Comparison of ENCODE assay signal across 7 cellular contexts in the genomic region with DNA sequence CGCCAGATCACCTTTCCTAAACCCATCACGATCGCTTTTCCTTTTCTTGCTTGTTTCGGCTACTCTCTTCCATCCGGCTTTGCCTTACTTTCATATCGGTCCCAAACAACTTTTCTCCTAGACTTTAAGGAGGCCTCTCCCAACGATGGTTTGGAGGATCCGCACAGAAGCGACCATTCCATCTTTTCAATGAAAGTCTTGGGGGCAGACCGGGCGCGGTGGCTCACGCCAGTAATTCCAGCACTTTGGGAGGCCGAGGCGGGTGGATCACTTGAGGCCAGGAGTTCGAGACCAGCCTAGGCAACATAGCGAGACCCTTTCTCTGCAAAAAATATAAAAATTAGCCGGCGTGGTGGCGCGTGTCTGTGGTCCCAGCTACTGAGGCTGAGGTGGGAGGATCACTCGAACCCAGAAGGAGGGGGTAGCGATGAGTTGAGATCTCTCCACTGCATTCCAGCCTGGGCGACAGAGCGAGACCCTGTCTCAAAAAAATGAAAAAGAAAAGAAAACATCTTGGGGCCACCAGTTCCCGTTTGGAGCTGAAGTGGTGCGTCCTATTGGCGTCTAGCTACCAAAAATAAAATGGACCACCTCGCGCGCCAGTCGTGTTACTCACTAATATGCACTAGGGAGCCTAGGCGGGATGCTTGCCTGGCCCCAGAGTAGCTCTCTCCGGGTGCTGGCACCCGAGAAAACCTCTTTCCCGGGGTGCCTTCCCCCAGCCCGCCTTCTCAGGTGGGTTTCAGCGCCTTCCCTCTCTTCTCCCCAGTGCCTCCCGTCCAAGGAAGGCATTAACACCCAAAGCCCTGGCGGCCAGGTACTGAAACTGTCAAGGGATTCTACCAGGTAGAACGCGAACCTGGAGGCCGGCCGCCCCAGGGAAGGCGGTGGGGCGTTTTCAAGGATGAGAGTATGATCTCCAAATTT. TPM values are rescaled to one million over a fixed set of nuclear protein-coding genes. Genes with fewer than 3 reads are reported as not detected.
A peak's percentile ranks its signal among the peaks of the same experiment; 100 is the strongest.
DNase-seq lines count a peak whose midpoint lies in the region; ATAC-seq, FAIRE-seq and TF ChIP-seq lines count a peak whose summit lies in the region.

No MANE protein-coding gene starts in this region.

- 2 to 3% (median 2%) methylated on average over 46 of the region's 46 CpGs for WGBS in psoas muscle, 3 donors

- TF ChIP-seq POLR2A in GM12892 (IDR thresholded peaks at IDR 0.05; ENCODE audit: low read depth, low read length) = no peak

- peak; percentile 64 for TF ChIP-seq CTCF in PC-9 (conservative IDR thresholded peaks at IDR 0.05)
- peak; percentile 24 for TF ChIP-seq CTCF in glutamatergic neuron (IDR thresholded peaks at IDR 0.05; ENCODE audit: partially characterized antibody, unreplicated experiment)
- TF ChIP-seq CTCF in psoas muscle (IDR thresholded peaks at IDR 0.05) = no peak

- peaks cover 41% of the 10 kb centered on the region for H3K79me2 ChIP-seq in PC-9 (ENCODE audit: low read depth)

- intact Hi-C loops in PC-9 (cut with micrococcal nuclease; ENCODE audit: unreplicated experiment) (no loop called here), psoas muscle (cut with DNase I) (loop anchor here in 1 of 2 donors (2.0 kb wide), 1 partner anchor 66 kb away; a partner anchor contains a TSS)

- H2AFZ ChIP-seq in PC-9 = peak overlapping the region; percentile 94

- H3K36me3 Mint-ChIP-seq in glutamatergic neuron (ENCODE audit: unreplicated experiment) = no peaks in the 10 kb centered on the region

- peak overlapping the region; percentile 77 for H3K4me2 ChIP-seq in PC-9

- H3K9me3 ChIP-seq in PC-9 (ENCODE audit: insufficient read depth, low read depth) = no peaks in the 10 kb centered on the region
- no peaks in the 10 kb centered on the region for H3K9me3 ChIP-seq in psoas muscle

- H3K27me3 Mint-ChIP-seq in glutamatergic neuron (ENCODE audit: unreplicated experiment) = peaks cover 6% of the 10 kb centered on the region

- H3K36me3 ChIP-seq in PC-9 (ENCODE audit: low read depth) (no peaks in the 10 kb centered on the region), psoas muscle (ENCODE audit: insufficient read depth in 1 of 2, low read depth in 1 of 2) (no peaks in the 10 kb centered on the region)

- peaks cover 8% of the 10 kb centered on the region for H3F3A ChIP-seq in PC-9 (ENCODE audit: insufficient read depth, low read depth)

- peaks cover 3% of the 10 kb centered on the region for H3K4me1 Mint-ChIP-seq in glutamatergic neuron (ENCODE audit: low read depth, unreplicated experiment)

- H3K4me3 Mint-ChIP-seq in glutamatergic neuron (ENCODE audit: unreplicated experiment) = peak overlapping the region; percentile 86

- H3K9me3 Mint-ChIP-seq in glutamatergic neuron (ENCODE audit: unreplicated experiment) = no peaks in the 10 kb centered on the region

- CTCF ChIA-PET in PC-9 (lab: Charles Lee) = interaction anchor here (0.9 kb wide), 1 partner anchor 66 kb away, joined by 4 read pairs; a partner anchor contains a TSS

- H3K27ac ChIP-seq in PC-9 (peak overlapping the region; percentile 45), psoas muscle (peak overlapping the region; percentile 88)

- FAIRE-seq in GM12892 (lab: Jason Lieb, UNC) = peak; percentile 67
- FAIRE-seq in urothelium cell line (lab: Jason Lieb, UNC) = no peak

- ATAC-seq in HG03025 (IDR thresholded peaks at IDR 0.05; ENCODE audit: low FRiP score, unreplicated experiment) = peak; percentile 5
- ATAC-seq in psoas muscle = peak; percentile 9 to 52 (median 16)

- no peaks in the 10 kb centered on the region for H3K9me2 ChIP-seq in PC-9 (ENCODE audit: insufficient read depth)

- H3K4me1 ChIP-seq in PC-9 (replicated peaks; ENCODE audit: insufficient read depth) (peaks cover 9% of the 10 kb centered on the region; the same call in 1 of the 2 replicates), psoas muscle (peaks cover 11% of the 10 kb centered on the region)

- H3K27me3 ChIP-seq in PC-9 (ENCODE audit: insufficient read depth, low read depth) = no peaks in the 10 kb centered on the region
- no peaks in the 10 kb centered on the region for H3K27me3 ChIP-seq in psoas muscle (ENCODE audit: insufficient read depth in 3 of 3, low read length in 2 of 3)

- no peaks in the 10 kb centered on the region for H4K20me1 ChIP-seq in PC-9 (ENCODE audit: insufficient read depth)

- H3K4me3 ChIP-seq in PC-9 (peak overlapping the region; percentile 94), psoas muscle (peak overlapping the region; percentile 87)

- TSS peak; percentile 61 for BruUV-seq in PC-9 (replicated peaks; lab: Mats Ljungman, UMichigan)

- POLR2A ChIA-PET in PC-9 (lab: Charles Lee; ENCODE audit: unreplicated experiment) = interaction anchor here (0.5 to 0.9 kb wide), 6 partner anchors 35 to 1366 kb away, joined by 3 to 8 read pairs (median 4); a partner anchor contains a TSS

- H3K27ac Mint-ChIP-seq in glutamatergic neuron (ENCODE audit: unreplicated experiment) = no peak overlapping the region

- peak; percentile 6 for DNase-seq in GM12892 (ENCODE audit: insufficient read length)
- DNase-seq in PC-9 = peak in 1 of 2 experiments; percentile 55
- peak; percentile 8 for DNase-seq in activated gamma-delta T cell (lab: John Stamatoyannopoulos, UW)
- no peak for DNase-seq in glutamatergic neuron
- peak; percentile 23 to 60 for DNase-seq in psoas muscle
- peak; percentile 53 for DNase-seq in urothelium cell line (ENCODE audit: low spot score)

RNA-seq across cellular contexts. Expression of a gene that starts 0.8 kb away (rescaled TPM):
- 30.0 TPM for polyA plus RNA-seq in GM12892 (2012; ENCODE audit: missing spikeins)
- 36.7 and 44.0 TPM in 2 replicates for total RNA-seq in PC-9 (2021)
- total RNA-seq in glutamatergic neuron (ENCODE audit: unreplicated experiment) = 14.3 TPM
- total RNA-seq in psoas muscle = 10 to 100 TPM; 12.4 to 23.0 (median 15.5) TPM
- polyA plus RNA-seq in psoas muscle = 10 to 100 TPM; 13.3 to 24.4 (median 13.5) TPM
